In genomic region chr13:95743192-95743591, GRCh38 we compare ENCODE assay signal across 24 cellular contexts.
"Had no signal": no experiment of that assay in that cellular context is flagged by ENCODE, and none has a peak within 500 bp of the region (broad histone marks: within the 10 kb centered on the region; RNA-seq: fewer than 3 reads in every experiment).

No MANE protein-coding gene starts in this region.

- DNase-seq: IMR-90, Karpas-422, KG1, MG63, NCI-H1092, NCI-H1105 treated with DMSO at 0.1 percent for 48 hours, NCI-H1417 treated with DMSO at 0.1 percent for 48 hours, NCI-H146, NCI-H1694 treated with DMSO at 0.1 percent for 48 hours, NCI-H1930, NCI-H2081, NCI-H2107, NCI-H2171, NCI-H226, NCI-H446, NCI-H510A, NCI-H524 treated with DMSO at 0.1 percent for 48 hours, NCI-H69, NCI-H774, SHP77, SK-N-SH, SW 1271 had no signal

- H3K9ac ChIP-seq: SK-N-SH had no signal

- H3K9me3 ChIP-seq: MG63, SK-N-SH had no signal

- H3K4me2 ChIP-seq: SK-N-SH had no signal

- ATAC-seq: Panc1 had no signal

- H3K27ac ChIP-seq: RWPE1 had no signal

- H3K36me3 ChIP-seq: MG63 had no signal

- H3K4me3 ChIP-seq: MG63 had no signal

- H3K27me3 ChIP-seq: MG63 had no signal
